Comparison of ENCODE assay signal across 9 cellular contexts in genomic region chr11:75428989-75429640, GRCh38. TPM values are rescaled to one million over a fixed set of nuclear protein-coding genes. Genes with fewer than 3 reads are reported as not detected.
DNase-seq lines count a peak whose midpoint lies in the region; ATAC-seq and TF ChIP-seq lines count a peak whose summit lies in the region.
"Had no signal": no experiment of that assay in that cellular context is flagged by ENCODE, and none has a peak within 500 bp of the region (broad histone marks: within the 10 kb centered on the region; RNA-seq: fewer than 3 reads in every experiment).

No MANE protein-coding gene starts in this region.

- H3K9me3 Mint-ChIP-seq in CD8-positive, alpha-beta memory T cell, result peaks cover 0 to 4% (median 0%) of the 10 kb centered on the region in 5 donors
- no peaks in the 10 kb centered on the region for H3K9me3 Mint-ChIP-seq in central memory CD8-positive, alpha-beta T cell
- no peaks in the 10 kb centered on the region for H3K9me3 Mint-ChIP-seq in osteocyte (ENCODE audit: unreplicated experiment)

- H3K27me3 ChIP-seq in CD8-positive, alpha-beta memory T cell (ENCODE audit: insufficient read depth, low read length, poor library complexity, severe bottlenecking), result peaks cover 13% of the 10 kb centered on the region

- no peaks in the 10 kb centered on the region for H3K36me3 ChIP-seq in CD8-positive, alpha-beta memory T cell (ENCODE audit: insufficient read depth, low read length)

- no peak overlapping the region for H3K27ac ChIP-seq in CD8-positive, alpha-beta memory T cell (ENCODE audit: low read depth, low read length)

- no peak for TF ChIP-seq POLR2A in NB4 (IDR thresholded peaks at IDR 0.05; ENCODE audit: extremely low read depth, insufficient read length)

- ATAC-seq in central memory CD8-positive, alpha-beta T cell (replicated peaks; ENCODE audit: extremely low read depth, poor library complexity, severe bottlenecking), result no peak
- ATAC-seq in HG02970 (IDR thresholded peaks at IDR 0.05; ENCODE audit: low FRiP score, unreplicated experiment), result no peak
- no peak for ATAC-seq in GM19397 (IDR thresholded peaks at IDR 0.05; ENCODE audit: unreplicated experiment)
- no peak for ATAC-seq in HG03442 (IDR thresholded peaks at IDR 0.05; ENCODE audit: unreplicated experiment)

- POLR2A ChIA-PET in CD8-positive, alpha-beta memory T cell (lab: Charles Lee), result interaction anchor here (0.7 to 1.9 kb wide), 3 partner anchors 29 to 440 kb away, joined by 3 to 5 read pairs (median 3); partner anchors contain the start of genes NEU3 and RPS3

- peaks cover 5% of the 10 kb centered on the region for H3K4me1 ChIP-seq in CD8-positive, alpha-beta memory T cell (ENCODE audit: insufficient read depth, low read length)

- CTCF ChIA-PET in CD8-positive, alpha-beta memory T cell (lab: Charles Lee), result interaction anchor here (1.2 to 2.0 kb wide), 6 partner anchors 12 to 149 kb away, joined by 3 to 12 read pairs (median 4); no protein-coding TSS in a partner anchor

- TF ChIP-seq CTCF in NB4 (IDR thresholded peaks at IDR 0.05; ENCODE audit: low read depth, low read length), result no peak
- no peak for TF ChIP-seq CTCF in osteocyte (IDR thresholded peaks at IDR 0.05)

- H3K4me3 Mint-ChIP-seq in CD8-positive, alpha-beta memory T cell, result peak overlapping the region; percentile 69 to 82 (median 77)
- peak overlapping the region; percentile 75 for H3K4me3 Mint-ChIP-seq in central memory CD8-positive, alpha-beta T cell
- H3K4me3 Mint-ChIP-seq in osteocyte (ENCODE audit: unreplicated experiment), result peak overlapping the region; percentile 69

- H3K27me3 Mint-ChIP-seq in CD8-positive, alpha-beta memory T cell, result peaks cover 27 to 44% of the 10 kb centered on the region in 2 donors
- peaks cover 52% of the 10 kb centered on the region for H3K27me3 Mint-ChIP-seq in central memory CD8-positive, alpha-beta T cell
- H3K27me3 Mint-ChIP-seq in osteocyte (ENCODE audit: unreplicated experiment), result peaks cover 27% of the 10 kb centered on the region

- no peak overlapping the region for H3K4me3 ChIP-seq in CD8-positive, alpha-beta memory T cell (ENCODE audit: low read length)
- peak overlapping the region; percentile 63 for H3K4me3 ChIP-seq in NB4 (ENCODE audit: low read depth, low read length)

- peak in 1 of 5 donors; percentile 13 for DNase-seq in CD8-positive, alpha-beta memory T cell
- DNase-seq in NB4 (ENCODE audit: low read depth) (no peak), osteocyte (ENCODE audit: extremely low spot score, unreplicated experiment) (no peak), C1 segment of cervical spinal cord (lab: John Stamatoyannopoulos, UW) (no peak)
- no peak for DNase-seq in central memory CD8-positive, alpha-beta T cell (ENCODE audit: low spot score in 2 of 2)
- DNase-seq: NCI-H446 had no signal

- H3K4me1 Mint-ChIP-seq in CD8-positive, alpha-beta memory T cell, result peaks cover 18 to 27% (median 23%) of the 10 kb centered on the region in 3 donors
- H3K4me1 Mint-ChIP-seq in central memory CD8-positive, alpha-beta T cell, result peaks cover 30% of the 10 kb centered on the region
- peaks cover 9% of the 10 kb centered on the region for H3K4me1 Mint-ChIP-seq in osteocyte (ENCODE audit: unreplicated experiment)

- peaks cover 0 to under 1% (median 0%) of the 10 kb centered on the region in 3 donors for H3K36me3 Mint-ChIP-seq in CD8-positive, alpha-beta memory T cell
- peaks cover 13% of the 10 kb centered on the region for H3K36me3 Mint-ChIP-seq in central memory CD8-positive, alpha-beta T cell (ENCODE audit: insufficient read depth)
- peaks cover 2% of the 10 kb centered on the region for H3K36me3 Mint-ChIP-seq in osteocyte (ENCODE audit: unreplicated experiment)

- H3K27ac Mint-ChIP-seq in CD8-positive, alpha-beta memory T cell, result peak overlapping the region in 5 of 8 donors; percentile 35 to 68 (median 47)
- peak overlapping the region; percentile 71 for H3K27ac Mint-ChIP-seq in central memory CD8-positive, alpha-beta T cell (ENCODE audit: low read depth)
- H3K27ac Mint-ChIP-seq in osteocyte (ENCODE audit: unreplicated experiment), result peak overlapping the region; percentile 54

- H3K9me3 ChIP-seq in CD8-positive, alpha-beta memory T cell (ENCODE audit: low read length), result no peaks in the 10 kb centered on the region

RNA-seq across cellular contexts. Expression of gene KLHL35, which starts 3.9 kb away (rescaled TPM):
- under 1 TPM; 0.44 to 0.83 TPM for total RNA-seq in CD8-positive, alpha-beta memory T cell
- 0.37 TPM for polyA plus RNA-seq in CD8-positive, alpha-beta memory T cell
- total RNA-seq in osteocyte, result 2.3 and 2.8 TPM in 2 replicates

RNA-seq across cellular contexts. Expression of gene RPS3, which starts 29.8 kb away (rescaled TPM):
- 1,000 to 10,000 TPM; 3,916 to 3,935 TPM for total RNA-seq in CD8-positive, alpha-beta memory T cell
- polyA plus RNA-seq in CD8-positive, alpha-beta memory T cell, result 4,910 TPM
- 2,093 and 2,150 TPM in 2 replicates for total RNA-seq in osteocyte
